ENCODE assay signal across 10 cellular contexts in the genomic region with DNA sequence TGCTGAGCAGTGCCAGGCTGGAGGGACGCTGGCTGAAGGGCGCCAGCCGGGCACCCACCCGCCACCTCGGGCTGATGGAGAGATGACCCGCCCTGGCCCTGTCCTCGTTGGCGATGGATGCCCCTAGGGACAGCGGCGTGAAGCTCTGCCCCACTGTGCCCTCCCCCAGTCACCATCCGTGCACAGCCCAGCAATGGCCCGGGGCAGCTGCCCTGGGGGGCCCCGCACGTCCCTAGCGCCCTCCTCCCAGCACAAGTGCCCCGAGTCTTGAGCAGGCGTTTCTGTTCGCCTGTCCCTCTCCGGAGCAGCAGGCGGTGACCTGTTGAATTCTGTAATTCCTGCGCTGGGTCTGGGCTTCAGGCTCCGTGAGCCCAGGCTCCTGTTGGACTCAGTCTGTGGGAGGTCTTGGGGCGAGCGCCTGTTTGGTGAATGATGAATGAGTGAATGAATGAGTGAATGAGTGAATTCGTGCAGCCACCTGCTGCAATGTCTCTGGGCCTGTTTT. TPM values are rescaled to one million over a fixed set of nuclear protein-coding genes. Genes with fewer than 3 reads are reported as not detected.
"Had no signal": no experiment of that assay in that cellular context is flagged by ENCODE, and none has a peak within 500 bp of the region (broad histone marks: within the 10 kb centered on the region; RNA-seq: fewer than 3 reads in every experiment).

No MANE protein-coding gene starts in this region.

- H3K4me3 ChIP-seq: GM23248, HAP-1, K562 had no signal

- H3K9ac ChIP-seq: GM23248 had no signal

- FAIRE-seq: K562 had no signal

- H3K27ac ChIP-seq: GM23248, HL-60 had no signal

- ATAC-seq: HCT116, K562 had no signal

- H3K9me3 ChIP-seq: HAP-1 had no signal

- H3K4me1 ChIP-seq: HAP-1 had no signal

- H3K36me3 ChIP-seq: HAP-1 had no signal

- DNase-seq: GM23248, GOT3, H7, IMR-90 had no signal

- H2AFZ ChIP-seq: GM23248 had no signal

RNA-seq across cellular contexts. Expression of a gene that starts 36.8 kb away (rescaled TPM):
- total RNA-seq: GM23248, H4, HT1080, IMR-90, K562 had no signal
- polyA plus RNA-seq: GM23248, IMR-90, K562 had no signal
